ENCODE assay signal across 9 cellular contexts in genomic region chr5:400282-401215, GRCh38. TPM values are rescaled to one million over a fixed set of nuclear protein-coding genes. Genes with fewer than 3 reads are reported as not detected.
A peak's percentile ranks its signal among the peaks of the same experiment; 100 is the strongest.
DNase-seq lines count a peak whose midpoint lies in the region; ATAC-seq, FAIRE-seq and TF ChIP-seq lines count a peak whose summit lies in the region.
"Had no signal": no experiment of that assay in that cellular context is flagged by ENCODE, and none has a peak within 500 bp of the region (broad histone marks: within the 10 kb centered on the region; RNA-seq: fewer than 3 reads in every experiment).

No MANE protein-coding gene starts in this region.

- peaks cover 47% of the 10 kb centered on the region for H3K36me3 Mint-ChIP-seq in T-helper 2 cell treated with Interferon-gamma antibody and Interleukin-4, amounts not matched to agents 5 μg/mL and 100 μg/mL, for 36 hours (ENCODE audit: low read depth)

- H3K4me1 Mint-ChIP-seq in T-helper 2 cell treated with Interferon-gamma antibody and Interleukin-4, amounts not matched to agents 5 μg/mL and 100 μg/mL, for 36 hours (ENCODE audit: low read depth): peaks cover 32% of the 10 kb centered on the region

- no peak for TF ChIP-seq EP300 in suprapubic skin (IDR thresholded peaks at IDR 0.05)

- H3K27ac ChIP-seq in SJSA1 (peak overlapping the region; percentile 96), suprapubic skin (peak overlapping the region; percentile 77)

- H3K27me3 ChIP-seq in SJSA1 (replicated peaks) (no peaks in the 10 kb centered on the region), suprapubic skin (peaks cover 5% of the 10 kb centered on the region)

- WGBS in suprapubic skin: 36% methylated on average over 26 of the region's 27 CpGs

- peak overlapping the region; percentile 67 for H3K4me3 Mint-ChIP-seq in T-helper 2 cell treated with Interferon-gamma antibody and Interleukin-4, amounts not matched to agents 5 μg/mL and 100 μg/mL, for 36 hours

- peak; percentile 21 for ATAC-seq in HG02973 (IDR thresholded peaks at IDR 0.05; ENCODE audit: unreplicated experiment)

- no peak for TF ChIP-seq CTCF in suprapubic skin (IDR thresholded peaks at IDR 0.05)

- H3K27me3 Mint-ChIP-seq in T-helper 2 cell treated with Interferon-gamma antibody and Interleukin-4, amounts not matched to agents 5 μg/mL and 100 μg/mL, for 36 hours (ENCODE audit: low read depth): no peaks in the 10 kb centered on the region

- intact Hi-C loops in cardiac septum (cut with DNase I): no loop called here

- no peak for FAIRE-seq in urothelium cell line (lab: Jason Lieb, UNC)
- FAIRE-seq: G401.6 had no signal

- H3K36me3 ChIP-seq in SJSA1: peaks cover 23% of the 10 kb centered on the region
- H3K36me3 ChIP-seq in suprapubic skin: no peaks in the 10 kb centered on the region

- H3K27ac Mint-ChIP-seq in T-helper 2 cell treated with Interferon-gamma antibody and Interleukin-4, amounts not matched to agents 5 μg/mL and 100 μg/mL, for 36 hours: peak overlapping the region; percentile 91

- no peak for TF ChIP-seq POLR2A in suprapubic skin (IDR thresholded peaks at IDR 0.05)

- H3K4me3 ChIP-seq in SJSA1: 0 out of 2 replicates have a peak overlapping the region, but pooled peaks have one; percentile 3
- peak overlapping the region; percentile 26 for H3K4me3 ChIP-seq in suprapubic skin

- H3K9me3 ChIP-seq in SJSA1 (replicated peaks) (no peaks in the 10 kb centered on the region), suprapubic skin (no peaks in the 10 kb centered on the region)

- no peak for DNase-seq in T-helper 2 cell treated with Interferon-gamma antibody and Interleukin-4, amounts not matched to agents 5 μg/mL and 100 μg/mL, for 36 hours (ENCODE audit: low spot score)
- DNase-seq in T-helper 2 cell (no peak), SJSA1 (ENCODE audit: low read depth in 1 of 2, low spot score in 2 of 2) (peak; percentile 54 to 82), cardiac septum (ENCODE audit: low spot score) (peak; percentile 71), suprapubic skin (ENCODE audit: low spot score in 2 of 2) (peak; percentile 63 to 66), urothelium cell line (ENCODE audit: low spot score) (no peak)
- DNase-seq in stimulated activated naive CD4-positive, alpha-beta T cell (lab: John Stamatoyannopoulos, UW): no peak

- H3K4me1 ChIP-seq in SJSA1 (replicated peaks) (peaks cover 42% of the 10 kb centered on the region), suprapubic skin (peaks cover 17% of the 10 kb centered on the region)

- no peaks in the 10 kb centered on the region for H3K9me3 Mint-ChIP-seq in T-helper 2 cell treated with Interferon-gamma antibody and Interleukin-4, amounts not matched to agents 5 μg/mL and 100 μg/mL, for 36 hours

RNA-seq across cellular contexts. Expression of gene EXOC3, which starts 42.4 kb away (rescaled TPM):
- 21.0 and 26.9 TPM in 2 replicates for total RNA-seq in SJSA1 (2014; rRNA removed; shearing (Covaris generic))
- 42.9 TPM for total RNA-seq in cardiac septum
- 100 to 1,000 TPM in 1 of 4 donors, 10 to 100 TPM in 3; 68.9 to 199 (median 83.4) TPM for total RNA-seq in suprapubic skin

Comparison
In these comparisons a context has a peak if more than half of its experiments do, and no peak if none do; other contexts are left out.
1. DNase-seq: peak in SJSA1 (2 of 2), cardiac septum (single experiment) and suprapubic skin (2 of 2); none in T-helper 2 cell treated with Interferon-gamma antibody and Interleukin-4, amounts not matched to agents 5 μg/mL and 100 μg/mL, for 36 hours (single experiment), T-helper 2 cell (0 of 5), stimulated activated naive CD4-positive, alpha-beta T cell (0 of 6) and urothelium cell line (single experiment).